ENCODE assay signal across 8 cellular contexts in genomic region chr14:21385170-21385904, GRCh38. TPM values are rescaled to one million over a fixed set of nuclear protein-coding genes. Genes with fewer than 3 reads are reported as not detected.
DNase-seq lines count a peak whose midpoint lies in the region; ATAC-seq and TF ChIP-seq lines count a peak whose summit lies in the region.

No MANE protein-coding gene starts in this region.

- H3K4me1 Mint-ChIP-seq in activated T-cell treated with anti-CD3 and anti-CD28 coated beads, Interleukin-2, amount 50 U/mL, for 24 hours (ENCODE audit: low read depth) = peaks cover 32% of the 10 kb centered on the region
- H3K4me1 Mint-ChIP-seq in effector memory CD8-positive, alpha-beta T cell (ENCODE audit: low read depth in 2 of 2) = peaks cover 18 to 33% of the 10 kb centered on the region in 2 donors

- H3K9me3 Mint-ChIP-seq in activated T-cell treated with anti-CD3 and anti-CD28 coated beads, Interleukin-2, amount 50 U/mL, for 24 hours = no peaks in the 10 kb centered on the region
- no peaks in the 10 kb centered on the region for H3K9me3 Mint-ChIP-seq in effector memory CD8-positive, alpha-beta T cell

- peak overlapping the region; percentile 96 for H3K4me3 Mint-ChIP-seq in activated T-cell treated with anti-CD3 and anti-CD28 coated beads, Interleukin-2, amount 50 U/mL, for 24 hours
- peak overlapping the region; percentile 92 to 97 for H3K4me3 Mint-ChIP-seq in effector memory CD8-positive, alpha-beta T cell

- no peak for TF ChIP-seq POLR2A in stomach (IDR thresholded peaks at IDR 0.05)

- intact Hi-C loops in stomach (cut with DNase I; ENCODE audit: low total_unique reads) = loop anchor here (10.0 kb wide), 1 partner anchor 151 kb away; no protein-coding TSS in a partner anchor

- no peak for TF ChIP-seq CTCF in stomach (IDR thresholded peaks at IDR 0.05)

- no peak for TF ChIP-seq EP300 in stomach (IDR thresholded peaks at IDR 0.05)

- H3K27me3 Mint-ChIP-seq in activated T-cell treated with anti-CD3 and anti-CD28 coated beads, Interleukin-2, amount 50 U/mL, for 24 hours = no peaks in the 10 kb centered on the region
- no peaks in the 10 kb centered on the region for H3K27me3 Mint-ChIP-seq in effector memory CD8-positive, alpha-beta T cell

- H3K27ac Mint-ChIP-seq in activated T-cell treated with anti-CD3 and anti-CD28 coated beads, Interleukin-2, amount 50 U/mL, for 24 hours = peak overlapping the region; percentile 98
- peak overlapping the region; percentile 38 to 99 for H3K27ac Mint-ChIP-seq in effector memory CD8-positive, alpha-beta T cell

- DNase-seq in activated T-cell treated with anti-CD3 and anti-CD28 coated beads, Interleukin-2, amount 50 U/mL, for 24 hours = no peak
- no peak for DNase-seq in activated T-cell treated with anti-CD3 and anti-CD28 coated beads for 4 hours
- peak; percentile 76 for DNase-seq in NOMO-1 treated with DMSO at 0.1 percent for 48 hours (lab: John Stamatoyannopoulos, UW; ENCODE audit: unreplicated experiment)
- DNase-seq in effector memory CD8-positive, alpha-beta T cell = no peak
- no peak for DNase-seq in stomach

- peaks cover 6 to 41% (median 36%) of the 10 kb centered on the region in 4 donors for H3K4me1 ChIP-seq in stomach

- H3K36me3 Mint-ChIP-seq in activated T-cell treated with anti-CD3 and anti-CD28 coated beads, Interleukin-2, amount 50 U/mL, for 24 hours (ENCODE audit: low read depth) = peaks cover 90% of the 10 kb centered on the region
- peaks cover 48% of the 10 kb centered on the region for H3K36me3 Mint-ChIP-seq in effector memory CD8-positive, alpha-beta T cell (ENCODE audit: insufficient read depth)

- no peak for ATAC-seq in effector memory CD8-positive, alpha-beta T cell (replicated peaks)
- no peak for ATAC-seq in HG03521 (IDR thresholded peaks at IDR 0.05; ENCODE audit: unreplicated experiment)
- ATAC-seq in HG02678 (IDR thresholded peaks at IDR 0.05; ENCODE audit: unreplicated experiment) = no peak
- ATAC-seq in GM19035 (IDR thresholded peaks at IDR 0.05; ENCODE audit: unreplicated experiment) = no peak

- no peaks in the 10 kb centered on the region for H3K9me3 ChIP-seq in stomach

- H3K27me3 ChIP-seq in stomach = no peaks in the 10 kb centered on the region

- H3K4me3 ChIP-seq in stomach = no peak overlapping the region

- H3K27ac ChIP-seq in stomach = peak overlapping the region in 3 of 5 donors; percentile 89 to 94 (median 93)

- peaks cover 18 to 53% (median 52%) of the 10 kb centered on the region in 4 donors for H3K36me3 ChIP-seq in stomach

- 69 to 80% (median 78%) methylated on average over 7 of the region's 7 CpGs for WGBS in stomach, 5 donors

RNA-seq across cellular contexts. Expression of gene SUPT16H, which starts 1.5 kb away (rescaled TPM):
- 10 to 100 TPM; 14.2 to 76.2 (median 27.4) TPM for total RNA-seq in stomach
- 10 to 100 TPM; 34.1 to 39.7 (median 35.1) TPM for polyA plus RNA-seq in stomach
